ENCODE assay signal across 16 cellular contexts in genomic region chr1:50421768-50422674, GRCh38. TPM values are rescaled to one million over a fixed set of nuclear protein-coding genes. Genes with fewer than 3 reads are reported as not detected.
A peak's percentile ranks its signal among the peaks of the same experiment; 100 is the strongest.
DNase-seq lines count a peak whose midpoint lies in the region; ATAC-seq and TF ChIP-seq lines count a peak whose summit lies in the region.
"Had no signal": no experiment of that assay in that cellular context is flagged by ENCODE, and none has a peak within 500 bp of the region (broad histone marks: within the 10 kb centered on the region; RNA-seq: fewer than 3 reads in every experiment).

No MANE protein-coding gene starts in this region.

- peaks cover 17 to 27% of the 10 kb centered on the region in 2 donors for H3K4me1 ChIP-seq in ascending aorta

- H3K4me3 ChIP-seq in ascending aorta, result no peak overlapping the region

- H3K9me3 Mint-ChIP-seq in T-helper 1 cell treated with Interleukin-12 subunit alpha and Interleukin-12 subunit beta and Interleukin-4 antibody, amounts not matched to agents 30 μg/mL and 1 μg/mL, for 36 hours, result peaks cover 7% of the 10 kb centered on the region
- H3K9me3 Mint-ChIP-seq in HFFc6 (peaks cover 5% of the 10 kb centered on the region; the same call in 1 of the 2 replicates), neural crest cell (no peaks in the 10 kb centered on the region)
- H3K9me3 Mint-ChIP-seq in central memory CD8-positive, alpha-beta T cell, result no peaks in the 10 kb centered on the region

- no peak for ATAC-seq in central memory CD8-positive, alpha-beta T cell (replicated peaks; ENCODE audit: extremely low read depth, poor library complexity, severe bottlenecking)
- no peak for ATAC-seq in left colon
- ATAC-seq: HCT116 had no signal

- H3K4me1 Mint-ChIP-seq in T-helper 1 cell treated with Interleukin-12 subunit alpha and Interleukin-12 subunit beta and Interleukin-4 antibody, amounts not matched to agents 30 μg/mL and 1 μg/mL, for 36 hours (ENCODE audit: low read depth), result peaks cover 29% of the 10 kb centered on the region
- peaks cover 35% of the 10 kb centered on the region for H3K4me1 Mint-ChIP-seq in HFFc6 (ENCODE audit: low read depth)
- H3K4me1 Mint-ChIP-seq in central memory CD8-positive, alpha-beta T cell, result peaks cover 42% of the 10 kb centered on the region
- H3K4me1 Mint-ChIP-seq in neural crest cell, result peaks cover 33% of the 10 kb centered on the region

- H3K27me3 ChIP-seq in ascending aorta, result peaks cover 57% of the 10 kb centered on the region

- DNase-seq in T-helper 1 cell (no peak), HFFc6 (no peak), neural crest cell (ENCODE audit: low read depth, low spot score) (no peak), ascending aorta (ENCODE audit: low spot score in 2 of 2) (no peak), left colon (no peak), cerebellar nuclear complex (lab: John Stamatoyannopoulos, UW) (no peak)
- DNase-seq in central memory CD8-positive, alpha-beta T cell (ENCODE audit: low spot score in 2 of 2), result no peak
- DNase-seq: activated CD4-positive, CD25-positive, alpha-beta regulatory T cell; DMS 273 treated with DMSO at 0.1 percent for 48 hours; NCI-H1417 treated with DMSO at 0.1 percent for 48 hours had no signal

- no peaks in the 10 kb centered on the region for H3K9me3 ChIP-seq in ascending aorta
- H3K9me3 ChIP-seq: A549, tibial nerve had no signal

- peaks cover 16% of the 10 kb centered on the region for H3K36me3 Mint-ChIP-seq in T-helper 1 cell treated with Interleukin-12 subunit alpha and Interleukin-12 subunit beta and Interleukin-4 antibody, amounts not matched to agents 30 μg/mL and 1 μg/mL, for 36 hours (ENCODE audit: low read depth)
- H3K36me3 Mint-ChIP-seq in HFFc6 (ENCODE audit: low read depth), result no peaks in the 10 kb centered on the region; the same call in 1 of the 2 replicates
- H3K36me3 Mint-ChIP-seq in central memory CD8-positive, alpha-beta T cell (ENCODE audit: insufficient read depth), result no peaks in the 10 kb centered on the region
- peaks cover 2% of the 10 kb centered on the region for H3K36me3 Mint-ChIP-seq in neural crest cell (ENCODE audit: low read depth)

- H3K27ac ChIP-seq in ascending aorta, result no peak overlapping the region
- H3K27ac ChIP-seq: coronary artery, tibial nerve had no signal

- peak overlapping the region; percentile 82 for H3K27ac Mint-ChIP-seq in T-helper 1 cell treated with Interleukin-12 subunit alpha and Interleukin-12 subunit beta and Interleukin-4 antibody, amounts not matched to agents 30 μg/mL and 1 μg/mL, for 36 hours
- H3K27ac Mint-ChIP-seq in HFFc6, result no peak overlapping the region
- peak overlapping the region; percentile 7 for H3K27ac Mint-ChIP-seq in central memory CD8-positive, alpha-beta T cell (ENCODE audit: low read depth)
- no peak overlapping the region for H3K27ac Mint-ChIP-seq in neural crest cell (ENCODE audit: unreplicated experiment)

- H3K27me3 Mint-ChIP-seq in T-helper 1 cell treated with Interleukin-12 subunit alpha and Interleukin-12 subunit beta and Interleukin-4 antibody, amounts not matched to agents 30 μg/mL and 1 μg/mL, for 36 hours (ENCODE audit: low read depth), result peaks cover 84% of the 10 kb centered on the region
- H3K27me3 Mint-ChIP-seq in HFFc6 (ENCODE audit: insufficient read depth) (peaks cover 79% of the 10 kb centered on the region), neural crest cell (ENCODE audit: low read depth) (peaks cover 96% of the 10 kb centered on the region)
- H3K27me3 Mint-ChIP-seq in central memory CD8-positive, alpha-beta T cell, result peaks cover 88% of the 10 kb centered on the region

- peak overlapping the region; percentile 23 for H3K4me3 Mint-ChIP-seq in T-helper 1 cell treated with Interleukin-12 subunit alpha and Interleukin-12 subunit beta and Interleukin-4 antibody, amounts not matched to agents 30 μg/mL and 1 μg/mL, for 36 hours
- H3K4me3 Mint-ChIP-seq in HFFc6, result peak overlapping the region; percentile 2; the same call in 1 of the 2 replicates
- H3K4me3 Mint-ChIP-seq in central memory CD8-positive, alpha-beta T cell, result peak overlapping the region; percentile 28
- H3K4me3 Mint-ChIP-seq in neural crest cell, result peak overlapping the region; percentile 42

- no peaks in the 10 kb centered on the region for H3K36me3 ChIP-seq in ascending aorta
- H3K36me3 ChIP-seq: tibial nerve had no signal

- no peak for TF ChIP-seq CTCF in HFFc6 (IDR thresholded peaks at IDR 0.05)
- no peak for TF ChIP-seq CTCF in neural crest cell (conservative IDR thresholded peaks at IDR 0.05)
- no peak for TF ChIP-seq CTCF in ascending aorta (IDR thresholded peaks at IDR 0.05)

- intact Hi-C loops in ascending aorta (cut with DNase I), result no loop called here
- intact Hi-C loops in left colon (cut with DNase I, micrococcal nuclease), result no loop called here

RNA-seq across cellular contexts. Expression of gene DMRTA2, which starts 1.2 kb away (rescaled TPM):
- total RNA-seq in HFFc6 (2021; fragmentation: NEBNext Ultra II Directional; extraction: Animal tissue kit (Norgen Biotek cat#: 25700)), result under 1 TPM in 2 of 6 experiments, not detected in 4; 0.05 to 0.08 TPM
- total RNA-seq in neural crest cell, result 0.18 TPM in 1 of 2 replicates, not detected in the other
- total RNA-seq in ascending aorta, result not detected
- total RNA-seq in left colon, result under 1 TPM in 1 of 2 donors, not detected in 1; 0.18 TPM
- total RNA-seq: kidney epithelial cell, tibial nerve had no signal

Comparison
In these comparisons a context has a peak if more than half of its experiments do, and no peak if none do; other contexts are left out.
1. H3K27ac Mint-ChIP-seq: peak in T-helper 1 cell treated with Interleukin-12 subunit alpha and Interleukin-12 subunit beta and Interleukin-4 antibody, amounts not matched to agents 30 μg/mL and 1 μg/mL, for 36 hours (single experiment) and central memory CD8-positive, alpha-beta T cell (single experiment); none in HFFc6 (single experiment) and neural crest cell (single experiment).
2. Peak in every context shown above with its lines, with median percentiles within 50 percentile points of each other: H3K4me3 Mint-ChIP-seq.